ENCODE assay signal across 21 cellular contexts in genomic region chr11:86849679-86850078, GRCh38.
"Had no signal": no experiment of that assay in that cellular context is flagged by ENCODE, and none has a peak within 500 bp of the region (broad histone marks: within the 10 kb centered on the region; RNA-seq: fewer than 3 reads in every experiment).

No MANE protein-coding gene starts in this region.

- H3K4me3 ChIP-seq: colonic mucosa, esophagus muscularis mucosa, gastroesophageal sphincter, heart left ventricle, hepatocyte, mucosa of descending colon had no signal

- H3K4me1 ChIP-seq: colonic mucosa, esophagus muscularis mucosa, foreskin keratinocyte, gastroesophageal sphincter had no signal

- H3K27ac ChIP-seq: colonic mucosa, esophagus muscularis mucosa, foreskin keratinocyte, gastroesophageal sphincter, hepatocyte had no signal

- H3K27me3 ChIP-seq: colonic mucosa, esophagus muscularis mucosa, foreskin keratinocyte, gastroesophageal sphincter, heart left ventricle, hepatocyte had no signal

- H3K4me2 ChIP-seq: hepatocyte had no signal

- ATAC-seq: foreskin keratinocyte, gastroesophageal sphincter, heart left ventricle, left colon, left lobe of liver, left ventricle myocardium superior, mucosa of descending colon had no signal

- H3K27ac Mint-ChIP-seq: dendritic cell treated with granulocyte-macrophage colony-stimulating factor and Interleukin-4, amounts not matched to agents 40 ng/mL and 50 ng/mL, for 4 days; naive B cell had no signal

- H3K4me1 Mint-ChIP-seq: naive B cell had no signal

- H3K4me3 Mint-ChIP-seq: dendritic cell treated with granulocyte-macrophage colony-stimulating factor and Interleukin-4, amounts not matched to agents 40 ng/mL and 50 ng/mL, for 4 days; immature natural killer cell; mesothelial cell of epicardium; naive B cell had no signal

- H3K9me3 Mint-ChIP-seq: dendritic cell treated with granulocyte-macrophage colony-stimulating factor and Interleukin-4, amounts not matched to agents 40 ng/mL and 50 ng/mL, for 4 days; immature natural killer cell; naive B cell had no signal

- H3K79me2 ChIP-seq: hepatocyte had no signal

- H3K9me3 ChIP-seq: colonic mucosa, esophagus muscularis mucosa, gastroesophageal sphincter, heart left ventricle, mucosa of descending colon had no signal

- H3K36me3 Mint-ChIP-seq: mesothelial cell of epicardium, naive B cell had no signal

- H3K36me3 ChIP-seq: colonic mucosa, esophagus muscularis mucosa, gastroesophageal sphincter, heart left ventricle had no signal

- DNase-seq: colonic mucosa; cortex of kidney; effector memory CD4-positive, alpha-beta T cell; foreskin keratinocyte; heart left ventricle; hypothalamus; immature natural killer cell; islet precursor cell; kidney; kidney glomerular epithelial cell; left colon; left ventricle myocardium superior; mesenchymal stem cell; mucosa of descending colon; naive B cell had no signal

- H3K27me3 Mint-ChIP-seq: dendritic cell treated with granulocyte-macrophage colony-stimulating factor and Interleukin-4, amounts not matched to agents 40 ng/mL and 50 ng/mL, for 4 days; naive B cell had no signal

- H2AFZ ChIP-seq: hepatocyte had no signal
